8 cellular contexts compared by ENCODE assay signal in the genomic region with DNA sequence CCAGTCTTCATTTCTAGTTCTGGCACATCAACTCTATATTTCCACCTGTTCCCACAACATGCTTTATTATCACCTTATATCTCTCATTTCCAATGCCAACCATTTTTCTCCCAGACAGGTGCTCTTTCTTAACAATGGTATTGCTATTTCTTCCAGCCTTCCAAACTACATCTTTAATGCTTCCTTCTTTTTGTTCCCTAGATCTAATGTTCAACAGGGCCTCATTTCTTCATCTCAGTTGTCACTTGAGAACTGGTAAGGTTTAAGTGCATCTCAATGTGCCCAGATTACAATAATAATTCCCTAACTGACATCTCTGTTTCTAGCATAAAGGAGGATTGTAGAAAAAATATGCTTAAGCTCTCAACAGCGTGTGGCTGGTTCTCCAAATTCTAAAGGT.
"Had no signal": no experiment of that assay in that cellular context is flagged by ENCODE, and none has a peak within 500 bp of the region (broad histone marks: within the 10 kb centered on the region; RNA-seq: fewer than 3 reads in every experiment).

No MANE protein-coding gene starts in this region.

- H2AFZ ChIP-seq: GM23248, GM23338 had no signal

- H3K36me3 ChIP-seq: HAP-1 had no signal

- H3K4me2 ChIP-seq: GM23338 had no signal

- H3K4me1 ChIP-seq: HAP-1 had no signal

- H3K9me3 ChIP-seq: HAP-1 had no signal

- H3K9ac ChIP-seq: GM23248 had no signal

- H3K27ac ChIP-seq: GM23248 had no signal

- DNase-seq: GM23248, GOT3, H7, H9, HCEC 1CT, HFFc6 had no signal

- H3K4me3 ChIP-seq: GM23248, GM23338, HAP-1 had no signal
